ENCODE assay signal across 14 cellular contexts in the genomic region with DNA sequence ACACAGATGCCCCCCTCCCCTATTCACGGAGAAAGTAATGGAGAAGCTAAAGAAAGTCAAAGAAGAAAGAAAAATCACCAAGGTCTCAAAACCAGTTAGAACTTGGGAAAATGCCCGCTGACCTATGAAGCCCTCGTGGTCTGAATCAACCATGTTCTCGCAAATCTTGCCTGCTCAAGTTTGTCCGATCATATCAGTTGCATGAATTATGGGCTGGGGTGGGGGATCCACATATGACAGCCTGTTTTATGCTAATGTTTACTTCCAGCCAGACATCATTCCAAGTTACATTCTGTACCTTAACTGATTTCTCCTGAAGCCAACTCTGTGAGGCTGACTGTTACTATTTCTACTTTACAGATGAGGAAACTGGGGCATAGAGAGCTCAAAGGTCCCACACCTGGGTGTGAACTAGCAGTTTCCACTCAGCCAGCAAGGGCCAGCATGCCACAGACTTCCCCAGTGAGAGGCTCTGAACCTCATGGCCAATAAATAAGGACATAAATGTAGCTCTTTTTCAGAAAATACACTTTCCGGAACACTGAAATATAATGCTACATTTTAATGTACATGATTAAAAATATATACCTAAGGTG. TPM values are rescaled to one million over a fixed set of nuclear protein-coding genes. Genes with fewer than 3 reads are reported as not detected.
DNase-seq lines count a peak whose midpoint lies in the region; ATAC-seq, FAIRE-seq and TF ChIP-seq lines count a peak whose summit lies in the region.
"Had no signal": no experiment of that assay in that cellular context is flagged by ENCODE, and none has a peak within 500 bp of the region (broad histone marks: within the 10 kb centered on the region; RNA-seq: fewer than 3 reads in every experiment).

No MANE protein-coding gene starts in this region.

- H3K36me3 Mint-ChIP-seq in CD4-positive, CD25-positive, alpha-beta regulatory T cell = peaks cover 4% of the 10 kb centered on the region
- peaks cover 4% of the 10 kb centered on the region for H3K36me3 Mint-ChIP-seq in activated naive CD8-positive, alpha-beta T cell
- peaks cover 0 to 45% (median 6%) of the 10 kb centered on the region in 5 donors for H3K36me3 Mint-ChIP-seq in naive thymus-derived CD4-positive, alpha-beta T cell

- TF ChIP-seq POLR2A in GM12892 (IDR thresholded peaks at IDR 0.05; ENCODE audit: low read depth, low read length) = no peak

- intact Hi-C loops in naive thymus-derived CD4-positive, alpha-beta T cell (cut with micrococcal nuclease) = loop anchor here in 1 of 2 donors (5.0 to 10.0 kb wide), 2 partner anchors 401 to 873 kb away; partner anchors contain the start of gene AFDN

- H3K27ac ChIP-seq in CD4-positive, CD25-positive, alpha-beta regulatory T cell (ENCODE audit: insufficient read depth, low read length, poor library complexity, severe bottlenecking) = peak overlapping the region; percentile 95
- H3K27ac ChIP-seq in naive thymus-derived CD4-positive, alpha-beta T cell (ENCODE audit: low read depth, low read length) = peak overlapping the region; percentile 92
- H3K27ac ChIP-seq: SK-N-MC, WERI-Rb-1 had no signal

- H3K27ac Mint-ChIP-seq in CD4-positive, CD25-positive, alpha-beta regulatory T cell = peak overlapping the region; percentile 95 to 99 (median 97)
- H3K27ac Mint-ChIP-seq in activated naive CD8-positive, alpha-beta T cell = peak overlapping the region; percentile 93
- peak overlapping the region; percentile 90 to 99 (median 98) for H3K27ac Mint-ChIP-seq in naive thymus-derived CD4-positive, alpha-beta T cell

- DNase-seq in CD4-positive, CD25-positive, alpha-beta regulatory T cell = no peak
- DNase-seq in GM12892 (ENCODE audit: insufficient read length) (no peak), HPDE6-E6E7 (ENCODE audit: extremely low spot score) (no peak), NCI-H446 (lab: John Stamatoyannopoulos, UW) (no peak), NCI-H69 (lab: John Stamatoyannopoulos, UW) (no peak), KG1 (lab: John Stamatoyannopoulos, UW) (no peak)
- no peak for DNase-seq in naive thymus-derived CD4-positive, alpha-beta T cell
- DNase-seq: activated effector memory CD4-positive, alpha-beta T cell treated with Interleukin-2 at 50 U/mL for 16 hours; C1 segment of cervical spinal cord; H7; NCI-H2171 treated with DMSO at 0.1 percent for 48 hours; WERI-Rb-1 had no signal

- H3K4me1 ChIP-seq in CD4-positive, CD25-positive, alpha-beta regulatory T cell (ENCODE audit: control insufficient read depth, insufficient read depth, low read length, poor library complexity, severe bottlenecking) = peaks cover 89% of the 10 kb centered on the region
- H3K4me1 ChIP-seq in naive thymus-derived CD4-positive, alpha-beta T cell (ENCODE audit: control insufficient read depth in 2 of 2, insufficient read depth in 2 of 2, low read length in 2 of 2) = peaks cover 49 to 74% of the 10 kb centered on the region in 2 donors

- no peaks in the 10 kb centered on the region for H3K9me3 Mint-ChIP-seq in CD4-positive, CD25-positive, alpha-beta regulatory T cell
- H3K9me3 Mint-ChIP-seq in activated naive CD8-positive, alpha-beta T cell (ENCODE audit: low read depth) = no peaks in the 10 kb centered on the region
- H3K9me3 Mint-ChIP-seq in naive thymus-derived CD4-positive, alpha-beta T cell = peaks cover 0 to 5% (median 0%) of the 10 kb centered on the region in 11 donors

- peaks cover 37 to 83% (median 58%) of the 10 kb centered on the region in 4 donors for H3K4me1 Mint-ChIP-seq in CD4-positive, CD25-positive, alpha-beta regulatory T cell
- H3K4me1 Mint-ChIP-seq in activated naive CD8-positive, alpha-beta T cell (ENCODE audit: low read depth) = peaks cover 77% of the 10 kb centered on the region
- H3K4me1 Mint-ChIP-seq in naive thymus-derived CD4-positive, alpha-beta T cell = peaks cover 60 to 85% (median 80%) of the 10 kb centered on the region in 7 donors

- POLR2A ChIA-PET in naive thymus-derived CD4-positive, alpha-beta T cell (lab: Charles Lee) = interaction anchor here (0.6 to 16.2 kb wide), 8 partner anchors 8 to 166 kb away, joined by 3 to 245 read pairs (median 16); no protein-coding TSS in a partner anchor

- peak overlapping the region; percentile 84 to 98 (median 95) for H3K4me3 Mint-ChIP-seq in CD4-positive, CD25-positive, alpha-beta regulatory T cell
- H3K4me3 Mint-ChIP-seq in activated naive CD8-positive, alpha-beta T cell = peak overlapping the region; percentile 93
- peak overlapping the region; percentile 87 to 99 (median 96) for H3K4me3 Mint-ChIP-seq in naive thymus-derived CD4-positive, alpha-beta T cell

- H3K27me3 Mint-ChIP-seq in CD4-positive, CD25-positive, alpha-beta regulatory T cell = no peaks in the 10 kb centered on the region
- no peaks in the 10 kb centered on the region for H3K27me3 Mint-ChIP-seq in activated naive CD8-positive, alpha-beta T cell
- H3K27me3 Mint-ChIP-seq in naive thymus-derived CD4-positive, alpha-beta T cell = no peaks in the 10 kb centered on the region

- H3K36me3 ChIP-seq in CD4-positive, CD25-positive, alpha-beta regulatory T cell (ENCODE audit: control insufficient read depth, insufficient read depth, low read length) = peaks cover 6% of the 10 kb centered on the region
- H3K36me3 ChIP-seq in naive thymus-derived CD4-positive, alpha-beta T cell (ENCODE audit: control insufficient read depth in 2 of 3, insufficient read depth in 3 of 3, low read length in 3 of 3) = peaks cover 0 to 13% (median 0%) of the 10 kb centered on the region in 3 experiments
- H3K36me3 ChIP-seq: WERI-Rb-1 had no signal

- no peak for ATAC-seq in CD4-positive, CD25-positive, alpha-beta regulatory T cell (ENCODE audit: low read depth in 2 of 2)
- no peak for ATAC-seq in naive thymus-derived CD4-positive, alpha-beta T cell

- peak; percentile 38 for FAIRE-seq in GM12892 (lab: Jason Lieb, UNC)

- peak overlapping the region; percentile 63 for H3K4me3 ChIP-seq in CD4-positive, CD25-positive, alpha-beta regulatory T cell (ENCODE audit: low read depth, low read length)
- peak overlapping the region; percentile 17 for H3K4me3 ChIP-seq in naive thymus-derived CD4-positive, alpha-beta T cell (ENCODE audit: low read length)
- H3K4me3 ChIP-seq: SK-N-MC had no signal

- no peaks in the 10 kb centered on the region for H3K9me3 ChIP-seq in CD4-positive, CD25-positive, alpha-beta regulatory T cell (ENCODE audit: control insufficient read depth in 2 of 2, low read length in 2 of 2)
- H3K9me3 ChIP-seq in naive thymus-derived CD4-positive, alpha-beta T cell (ENCODE audit: control insufficient read depth in 2 of 3, low read length in 3 of 3) = no peaks in the 10 kb centered on the region

- CTCF ChIA-PET in naive thymus-derived CD4-positive, alpha-beta T cell (lab: Charles Lee) = interaction anchor here (1.1 to 4.8 kb wide), 6 partner anchors 15 to 169 kb away, joined by 3 to 47 read pairs (median 6); no protein-coding TSS in a partner anchor

- no peaks in the 10 kb centered on the region for H3K27me3 ChIP-seq in CD4-positive, CD25-positive, alpha-beta regulatory T cell (ENCODE audit: control insufficient read depth, insufficient read depth, low read length)
- H3K27me3 ChIP-seq in naive thymus-derived CD4-positive, alpha-beta T cell (ENCODE audit: control insufficient read depth in 2 of 2, insufficient read depth in 2 of 2, low read length in 2 of 2) = no peaks in the 10 kb centered on the region

RNA-seq across cellular contexts. Expression of gene RNASET2, which starts 2.1 kb away (rescaled TPM):
- 213 TPM for total RNA-seq in CD4-positive, CD25-positive, alpha-beta regulatory T cell
- polyA plus RNA-seq in CD4-positive, CD25-positive, alpha-beta regulatory T cell = 100 to 1,000 TPM; 361 to 410 (median 381) TPM
- polyA plus RNA-seq in GM12892 (2012; ENCODE audit: missing spikeins) = 158 TPM
- total RNA-seq in naive thymus-derived CD4-positive, alpha-beta T cell = 100 to 1,000 TPM; 147 to 332 (median 264) TPM
- 100 to 1,000 TPM; 521 to 683 TPM for polyA plus RNA-seq in naive thymus-derived CD4-positive, alpha-beta T cell

RNA-seq across cellular contexts. Expression of gene CEP43, which starts 45.0 kb away (rescaled TPM):
- total RNA-seq in CD4-positive, CD25-positive, alpha-beta regulatory T cell = 32.5 TPM
- 1 to 10 TPM; 5.6 to 9.8 (median 7.4) TPM for polyA plus RNA-seq in CD4-positive, CD25-positive, alpha-beta regulatory T cell
- polyA plus RNA-seq in GM12892 (2012; ENCODE audit: missing spikeins) = 19.0 TPM
- total RNA-seq in naive thymus-derived CD4-positive, alpha-beta T cell = 10 to 100 TPM; 11.5 to 17.6 (median 15.5) TPM
- 1 to 10 TPM; 3.3 to 3.8 TPM for polyA plus RNA-seq in naive thymus-derived CD4-positive, alpha-beta T cell
